Comparison of ENCODE assay signal across 2 cellular contexts in the genomic region with DNA sequence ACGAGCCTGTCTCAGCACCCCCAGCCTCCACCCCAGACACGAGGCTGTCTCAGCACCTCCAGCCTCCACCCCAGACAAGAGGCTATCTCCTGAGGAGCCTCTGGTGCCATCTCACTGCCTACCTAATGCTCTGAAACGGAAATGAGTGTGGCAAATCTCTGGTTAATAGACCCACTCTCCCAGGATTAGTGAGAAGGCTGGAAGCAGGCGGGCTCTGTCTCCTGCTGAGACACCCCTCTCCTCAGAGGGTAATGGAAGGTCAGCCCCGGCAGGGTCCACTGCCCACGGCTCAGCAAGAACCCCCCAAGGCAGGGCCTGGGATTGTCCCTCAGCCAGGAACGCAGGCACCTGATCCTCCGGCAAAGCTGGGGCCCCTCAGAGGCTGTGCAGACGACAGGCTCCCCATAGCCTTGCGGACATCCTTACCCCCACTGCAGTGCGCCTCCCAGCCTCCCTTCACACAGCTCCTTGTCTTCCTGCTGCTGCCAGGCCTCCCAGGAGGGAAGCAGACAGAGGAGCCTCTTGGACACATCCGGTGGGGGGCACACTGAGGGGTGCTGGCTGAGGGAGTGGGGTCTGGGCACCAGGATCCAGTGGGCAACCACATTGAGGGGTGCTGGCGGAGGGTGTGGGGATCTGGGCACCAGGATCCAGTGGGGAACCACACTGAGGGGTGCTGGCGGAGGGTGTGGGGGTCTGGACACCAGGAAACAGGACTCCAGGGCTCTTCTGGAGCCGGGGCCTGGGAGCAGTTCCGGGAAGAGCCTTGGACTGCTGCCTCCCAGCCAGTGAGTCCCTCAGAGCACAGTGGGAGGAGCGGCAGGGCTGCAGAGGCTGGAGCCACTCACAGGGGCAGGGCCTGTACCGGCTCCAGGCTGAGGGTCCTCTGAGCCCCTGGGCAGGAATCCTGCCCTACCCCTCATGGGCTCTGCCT.
TF ChIP-seq lines count a peak whose summit lies in the region.

No MANE protein-coding gene starts in this region.

TF ChIP-seq in SK-N-SH treated with all-trans-retinoic acid at 6 μM for 48 hours, 23 proteins besides CTCF, POLR2A, EP300 and RAD21 (continued from another document):
- TF ChIP-seq OSR1 (CRISPR knock-in tag; IDR thresholded peaks at IDR 0.05), result no peak
- no peak for TF ChIP-seq ZNF8 (CRISPR knock-in tag; IDR thresholded peaks at IDR 0.05)
- TF ChIP-seq ISL1 (CRISPR knock-in tag; IDR thresholded peaks at IDR 0.05), result no peak
- TF ChIP-seq, protein P1, sequence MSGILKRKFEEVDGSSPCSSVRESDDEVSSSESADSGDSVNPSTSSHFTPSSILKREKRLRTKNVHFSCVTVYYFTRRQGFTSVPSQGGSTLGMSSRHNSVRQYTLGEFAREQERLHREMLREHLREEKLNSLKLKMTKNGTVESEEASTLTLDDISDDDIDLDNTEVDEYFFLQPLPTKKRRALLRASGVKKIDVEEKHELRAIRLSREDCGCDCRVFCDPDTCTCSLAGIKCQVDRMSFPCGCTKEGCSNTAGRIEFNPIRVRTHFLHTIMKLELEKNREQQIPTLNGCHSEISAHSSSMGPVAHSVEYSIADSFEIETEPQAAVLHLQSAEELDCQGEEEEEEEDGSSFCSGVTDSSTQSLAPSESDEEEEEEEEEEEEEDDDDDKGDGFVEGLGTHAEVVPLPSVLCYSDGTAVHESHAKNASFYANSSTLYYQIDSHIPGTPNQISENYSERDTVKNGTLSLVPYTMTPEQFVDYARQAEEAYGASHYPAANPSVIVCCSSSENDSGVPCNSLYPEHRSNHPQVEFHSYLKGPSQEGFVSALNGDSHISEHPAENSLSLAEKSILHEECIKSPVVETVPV (CRISPR knock-in tag; IDR thresholded peaks at IDR 0.05), result no peak
- no peak for TF ChIP-seq PPARA (CRISPR knock-in tag; IDR thresholded peaks at IDR 0.05; ENCODE audit: borderline replicate concordance)
- no peak for TF ChIP-seq PATZ1 (CRISPR knock-in tag; IDR thresholded peaks at IDR 0.05; ENCODE audit: borderline replicate concordance)
- no peak for TF ChIP-seq ZNF565 (CRISPR knock-in tag; conservative IDR thresholded peaks at IDR 0.05; ENCODE audit: low read depth)
- TF ChIP-seq RARB (CRISPR knock-in tag; IDR thresholded peaks at IDR 0.05), result no peak
- TF ChIP-seq, protein P2, sequence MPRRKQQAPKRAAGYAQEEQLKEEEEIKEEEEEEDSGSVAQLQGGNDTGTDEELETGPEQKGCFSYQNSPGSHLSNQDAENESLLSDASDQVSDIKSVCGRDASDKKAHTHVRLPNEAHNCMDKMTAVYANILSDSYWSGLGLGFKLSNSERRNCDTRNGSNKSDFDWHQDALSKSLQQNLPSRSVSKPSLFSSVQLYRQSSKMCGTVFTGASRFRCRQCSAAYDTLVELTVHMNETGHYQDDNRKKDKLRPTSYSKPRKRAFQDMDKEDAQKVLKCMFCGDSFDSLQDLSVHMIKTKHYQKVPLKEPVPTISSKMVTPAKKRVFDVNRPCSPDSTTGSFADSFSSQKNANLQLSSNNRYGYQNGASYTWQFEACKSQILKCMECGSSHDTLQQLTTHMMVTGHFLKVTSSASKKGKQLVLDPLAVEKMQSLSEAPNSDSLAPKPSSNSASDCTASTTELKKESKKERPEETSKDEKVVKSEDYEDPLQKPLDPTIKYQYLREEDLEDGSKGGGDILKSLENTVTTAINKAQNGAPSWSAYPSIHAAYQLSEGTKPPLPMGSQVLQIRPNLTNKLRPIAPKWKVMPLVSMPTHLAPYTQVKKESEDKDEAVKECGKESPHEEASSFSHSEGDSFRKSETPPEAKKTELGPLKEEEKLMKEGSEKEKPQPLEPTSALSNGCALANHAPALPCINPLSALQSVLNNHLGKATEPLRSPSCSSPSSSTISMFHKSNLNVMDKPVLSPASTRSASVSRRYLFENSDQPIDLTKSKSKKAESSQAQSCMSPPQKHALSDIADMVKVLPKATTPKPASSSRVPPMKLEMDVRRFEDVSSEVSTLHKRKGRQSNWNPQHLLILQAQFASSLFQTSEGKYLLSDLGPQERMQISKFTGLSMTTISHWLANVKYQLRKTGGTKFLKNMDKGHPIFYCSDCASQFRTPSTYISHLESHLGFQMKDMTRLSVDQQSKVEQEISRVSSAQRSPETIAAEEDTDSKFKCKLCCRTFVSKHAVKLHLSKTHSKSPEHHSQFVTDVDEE (CRISPR knock-in tag; IDR thresholded peaks at IDR 0.05), result no peak

TF ChIP-seq in SK-N-SH, 30 proteins besides CTCF, POLR2A, EP300 and RAD21 (continued from another document):
- TF ChIP-seq MEF2A (IDR thresholded peaks at IDR 0.05; ENCODE audit: borderline replicate concordance, low read depth), result no peak
- no peak for TF ChIP-seq TEAD4 (IDR thresholded peaks at IDR 0.05; ENCODE audit: borderline replicate concordance, insufficient read depth)
- TF ChIP-seq JUND (IDR thresholded peaks at IDR 0.05), result no peak
- TF ChIP-seq NRF1 (IDR thresholded peaks at IDR 0.05; ENCODE audit: low read depth, low read length), result no peak
- TF ChIP-seq, protein P3, sequence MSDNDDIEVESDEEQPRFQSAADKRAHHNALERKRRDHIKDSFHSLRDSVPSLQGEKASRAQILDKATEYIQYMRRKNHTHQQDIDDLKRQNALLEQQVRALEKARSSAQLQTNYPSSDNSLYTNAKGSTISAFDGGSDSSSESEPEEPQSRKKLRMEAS (IDR thresholded peaks at IDR 0.05; ENCODE audit: low read depth), result no peak
- no peak for TF ChIP-seq RFX5 (IDR thresholded peaks at IDR 0.05; ENCODE audit: low read length)
- TF ChIP-seq, protein P4, sequence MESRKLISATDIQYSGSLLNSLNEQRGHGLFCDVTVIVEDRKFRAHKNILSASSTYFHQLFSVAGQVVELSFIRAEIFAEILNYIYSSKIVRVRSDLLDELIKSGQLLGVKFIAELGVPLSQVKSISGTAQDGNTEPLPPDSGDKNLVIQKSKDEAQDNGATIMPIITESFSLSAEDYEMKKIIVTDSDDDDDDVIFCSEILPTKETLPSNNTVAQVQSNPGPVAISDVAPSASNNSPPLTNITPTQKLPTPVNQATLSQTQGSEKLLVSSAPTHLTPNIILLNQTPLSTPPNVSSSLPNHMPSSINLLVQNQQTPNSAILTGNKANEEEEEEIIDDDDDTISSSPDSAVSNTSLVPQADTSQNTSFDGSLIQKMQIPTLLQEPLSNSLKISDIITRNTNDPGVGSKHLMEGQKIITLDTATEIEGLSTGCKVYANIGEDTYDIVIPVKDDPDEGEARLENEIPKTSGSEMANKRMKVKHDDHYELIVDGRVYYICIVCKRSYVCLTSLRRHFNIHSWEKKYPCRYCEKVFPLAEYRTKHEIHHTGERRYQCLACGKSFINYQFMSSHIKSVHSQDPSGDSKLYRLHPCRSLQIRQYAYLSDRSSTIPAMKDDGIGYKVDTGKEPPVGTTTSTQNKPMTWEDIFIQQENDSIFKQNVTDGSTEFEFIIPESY (IDR thresholded peaks at IDR 0.05; ENCODE audit: borderline replicate concordance, low read depth), result no peak
- no peak for TF ChIP-seq CHD2 (IDR thresholded peaks at IDR 0.05; ENCODE audit: low read length, partially characterized antibody)
- TF ChIP-seq EZH2phosphoT487 (IDR thresholded peaks at IDR 0.05; ENCODE audit: borderline replicate concordance, low read depth), result no peak
